Comparison of ENCODE assay signal across 18 cellular contexts in genomic region chr1:109256971-109257681, GRCh38. TPM values are rescaled to one million over a fixed set of nuclear protein-coding genes. Genes with fewer than 3 reads are reported as not detected.
DNase-seq lines count a peak whose midpoint lies in the region; ATAC-seq and TF ChIP-seq lines count a peak whose summit lies in the region.
"Had no signal": no experiment of that assay in that cellular context is flagged by ENCODE, and none has a peak within 500 bp of the region (broad histone marks: within the 10 kb centered on the region; RNA-seq: fewer than 3 reads in every experiment).

No MANE protein-coding gene starts in this region.

- H3K56ac ChIP-seq in H9 (ENCODE audit: insufficient read length, low read depth, low read length), result no peak overlapping the region

- H3T11ph ChIP-seq in H9 (ENCODE audit: low read length), result no peak overlapping the region

- H3K4me3 Mint-ChIP-seq in H9 (no peak overlapping the region), nephron (no peak overlapping the region)
- H3K4me3 Mint-ChIP-seq: IgD-negative memory B cell, T-cell had no signal

- intact Hi-C loops in PC-9 (cut with micrococcal nuclease; ENCODE audit: unreplicated experiment), result no loop called here
- intact Hi-C loops in dorsolateral prefrontal cortex (cut with DNase I), result no loop called here

- H3K79me1 ChIP-seq in H9 (ENCODE audit: insufficient read depth, low read depth, low read length, poor library complexity, severe bottlenecking), result no peaks in the 10 kb centered on the region

- H3K27ac ChIP-seq in H9 (ENCODE audit: insufficient read length, low read depth, low read length) (no peak overlapping the region), PC-9 (peak overlapping the region; percentile 5; the same call in 1 of the 2 replicates), dorsolateral prefrontal cortex (peak overlapping the region in 51 of 59 donors; percentile 5 to 98 (median 93))
- H3K27ac ChIP-seq: cardiac muscle cell, left ventricle myocardium inferior, ovary had no signal

- no peak overlapping the region for H3K14ac ChIP-seq in H9 (ENCODE audit: insufficient read depth, low read length)

- no peaks in the 10 kb centered on the region for H3K27me3 ChIP-seq in H9 (ENCODE audit: insufficient read depth, low read length)
- H3K27me3 ChIP-seq in PC-9 (ENCODE audit: insufficient read depth, low read depth), result no peaks in the 10 kb centered on the region
- H3K27me3 ChIP-seq in dorsolateral prefrontal cortex, result no peaks in the 10 kb centered on the region
- H3K27me3 ChIP-seq: cardiac muscle cell, ovary had no signal

- ATAC-seq in HG03457 (IDR thresholded peaks at IDR 0.05; ENCODE audit: unreplicated experiment) (no peak), HG02571 (IDR thresholded peaks at IDR 0.05; ENCODE audit: unreplicated experiment) (no peak)
- ATAC-seq: T-cell had no signal

- no peak overlapping the region for H2BK12ac ChIP-seq in H9 (ENCODE audit: insufficient read length, low read depth, low read length)

- H3K79me2 ChIP-seq in H9 (ENCODE audit: insufficient read depth, low read length) (no peaks in the 10 kb centered on the region; the same call in 1 of the 2 replicates), PC-9 (ENCODE audit: low read depth) (no peaks in the 10 kb centered on the region)

- H3K27me3 Mint-ChIP-seq in H9 (ENCODE audit: low read depth) (peaks cover 2% of the 10 kb centered on the region), nephron (ENCODE audit: low read depth) (peaks cover 8% of the 10 kb centered on the region)
- H3K27me3 Mint-ChIP-seq: T-cell had no signal

- no peak overlapping the region for H2BK5ac ChIP-seq in H9 (ENCODE audit: insufficient read length, low read length)

- no peak overlapping the region for H4K91ac ChIP-seq in H9 (ENCODE audit: insufficient read length, low read depth, low read length)

- peaks cover 15% of the 10 kb centered on the region for H3F3A ChIP-seq in PC-9 (ENCODE audit: insufficient read depth, low read depth)

- no peak overlapping the region for H2BK15ac ChIP-seq in H9 (ENCODE audit: low read depth, low read length)

- no peak overlapping the region for H2AK5ac ChIP-seq in H9 (ENCODE audit: insufficient read length, low read length)

- no peak overlapping the region for H2BK20ac ChIP-seq in H9 (ENCODE audit: low read depth, low read length, poor library complexity, severe bottlenecking)

- H3K4me1 Mint-ChIP-seq in H9 (peaks cover 50 to 63% of the 10 kb centered on the region in 2 experiments), nephron (peaks cover 43% of the 10 kb centered on the region)

- H3K4me1 ChIP-seq in H9 (ENCODE audit: insufficient read depth, low read length) (no peaks in the 10 kb centered on the region; the same call in 1 of the 2 replicates), PC-9 (replicated peaks; ENCODE audit: insufficient read depth) (peaks cover 38% of the 10 kb centered on the region)

- no peaks in the 10 kb centered on the region for H3K9me3 ChIP-seq in H9 (ENCODE audit: control insufficient read depth, low read depth, low read length)
- H3K9me3 ChIP-seq in PC-9 (ENCODE audit: insufficient read depth, low read depth), result no peaks in the 10 kb centered on the region
- H3K9me3 ChIP-seq: left ventricle myocardium inferior, ovary had no signal

- H3K36me3 Mint-ChIP-seq in H9 (ENCODE audit: insufficient read depth in 1 of 3, low read depth in 3 of 3) (peaks cover 11 to 31% (median 25%) of the 10 kb centered on the region in 3 experiments; a peak in 6 of 7 replicates), nephron (ENCODE audit: low read depth) (peaks cover 5% of the 10 kb centered on the region)
- H3K36me3 Mint-ChIP-seq: T-cell had no signal

- no peak overlapping the region for H4K5ac ChIP-seq in H9 (ENCODE audit: insufficient read length, low read depth, low read length)

- H3K4me2 ChIP-seq in H9 (ENCODE audit: insufficient read depth, insufficient read length, low read length) (no peak overlapping the region), PC-9 (peak overlapping the region; percentile 32)

- H3K27ac Mint-ChIP-seq in H9, result peak overlapping the region in 2 of 3 experiments; percentile 4 to 22; a peak in 1 of 7 replicates
- peak overlapping the region; percentile 9 to 93 (median 50) for H3K27ac Mint-ChIP-seq in nephron
- H3K27ac Mint-ChIP-seq: T-cell had no signal

- H3K9me3 Mint-ChIP-seq in H9 (peaks cover 1 to 4% of the 10 kb centered on the region in 2 experiments; a peak in 2 of 5 replicates), nephron (no peaks in the 10 kb centered on the region)
- H3K9me3 Mint-ChIP-seq: T-cell had no signal

- no peak for DNase-seq in H9
- peak; percentile 36 to 91 for DNase-seq in PC-9
- no peak for DNase-seq in dorsolateral prefrontal cortex
- no peak for DNase-seq in SKM-1 (lab: John Stamatoyannopoulos, UW; ENCODE audit: unreplicated experiment)
- no peak for DNase-seq in anterior cingulate cortex (lab: John Stamatoyannopoulos, UW)
- DNase-seq: left ventricle myocardium inferior; NCI-H1048; NCI-H2171; ovary; stimulated activated CD4-positive, alpha-beta T cell treated with anti-CD3 and anti-CD28 coated beads, Interleukin-2, amount 100 ng/mL, for 48 hours; T-cell had no signal

- no peak overlapping the region for H2AFZ ChIP-seq in H9 (ENCODE audit: low read length)
- H2AFZ ChIP-seq in PC-9, result no peak overlapping the region

- peaks cover 5% of the 10 kb centered on the region for H3K23me2 ChIP-seq in H9 (ENCODE audit: insufficient read length, low read depth, low read length, poor library complexity, severe bottlenecking)

- H3K4ac ChIP-seq in H9 (ENCODE audit: low read depth, low read length), result no peak overlapping the region

- H3K36me3 ChIP-seq in PC-9 (ENCODE audit: low read depth), result no peaks in the 10 kb centered on the region
- H3K36me3 ChIP-seq: cardiac muscle cell, left ventricle myocardium inferior, ovary had no signal

- no peaks in the 10 kb centered on the region for H3K9me2 ChIP-seq in PC-9 (ENCODE audit: insufficient read depth)

- H4K8ac ChIP-seq in H9 (replicated peaks; ENCODE audit: insufficient read length, low read depth, low read length), result no peak overlapping the region

- no TSS peak for BruUV-seq in PC-9 (replicated peaks; lab: Mats Ljungman, UMichigan)

- H4K20me1 ChIP-seq in H9 (ENCODE audit: control insufficient read depth, insufficient read depth, insufficient read length) (no peaks in the 10 kb centered on the region), PC-9 (ENCODE audit: insufficient read depth) (no peaks in the 10 kb centered on the region)

- no peak overlapping the region for H3K23ac ChIP-seq in H9 (ENCODE audit: insufficient read length, low read depth, low read length)

- POLR2A ChIA-PET in PC-9 (lab: Charles Lee; ENCODE audit: unreplicated experiment), result interaction anchor here (0.6 kb wide), 2 partner anchors 8 to 383 kb away, joined by 3 read pairs; partner anchors contain the start of gene CELSR2

- WGBS in H9 (ENCODE audit: extremely low coverage, insufficient read length, low lambda C conversion rate), result no CpG with 5 or more reads among the region's 5 CpGs

- no peak overlapping the region for H3K18ac ChIP-seq in H9 (ENCODE audit: insufficient read length, low read depth, low read length)

- no peak overlapping the region for H3K9ac ChIP-seq in H9 (ENCODE audit: extremely low read depth, insufficient read length, low read length)

- H3K4me3 ChIP-seq in PC-9 (no peak overlapping the region), dorsolateral prefrontal cortex (peak overlapping the region in 17 of 59 donors; percentile 9 to 65 (median 45))
- H3K4me3 ChIP-seq: cardiac muscle cell, left ventricle myocardium inferior, ovary had no signal

- CTCF ChIA-PET in PC-9 (lab: Charles Lee), result interaction anchor here (0.5 to 0.7 kb wide), 3 partner anchors 9 to 1478 kb away, joined by 3 to 5 read pairs (median 3); no protein-coding TSS in a partner anchor

- TF ChIP-seq CTCF in H9 (conservative IDR thresholded peaks at IDR 0.05) (no peak), PC-9 (conservative IDR thresholded peaks at IDR 0.05) (no peak), dorsolateral prefrontal cortex (IDR thresholded peaks at IDR 0.05 in 54 of 56, conservative IDR thresholded peaks at IDR 0.05 in 2 of 56; ENCODE audit: low read depth in 1 of 56, partially characterized antibody in 56 of 56) (no peak), nephron (IDR thresholded peaks at IDR 0.05; ENCODE audit: unreplicated experiment in 3 of 3) (no peak)

- no peak overlapping the region for H2BK120ac ChIP-seq in H9 (ENCODE audit: low read depth, low read length, poor library complexity, severe bottlenecking)

RNA-seq across cellular contexts. Expression of gene CELSR2, which starts 7.8 kb away (rescaled TPM):
- total RNA-seq in H9 (2021), result 26.7 and 29.2 TPM in 2 replicates
- total RNA-seq in PC-9 (2021), result 19.0 and 19.5 TPM in 2 replicates
- 100 to 1,000 TPM; 115 to 213 (median 171) TPM for total RNA-seq in dorsolateral prefrontal cortex

RNA-seq across cellular contexts. Expression of gene PSRC1, which starts 25.8 kb away (rescaled TPM):
- total RNA-seq in H9 (2021) (60.3 and 63.0 TPM in 2 replicates), PC-9 (2021) (26.4 and 28.6 TPM in 2 replicates), dorsolateral prefrontal cortex (100 to 1,000 TPM in 19 of 120 experiments, 10 to 100 TPM in 101; 52.9 to 176 (median 79.2) TPM)

RNA-seq across cellular contexts. Expression of gene SARS1, which starts 43.4 kb away (rescaled TPM):
- total RNA-seq in H9 (2021) (139 and 144 TPM in 2 replicates), PC-9 (2021) (206 and 279 TPM in 2 replicates), dorsolateral prefrontal cortex (100 to 1,000 TPM; 109 to 280 (median 226) TPM)

RNA-seq across cellular contexts. Expression of gene MYBPHL, which starts 49.7 kb away (rescaled TPM):
- total RNA-seq in H9 (2021) (0.59 and 1.1 TPM in 2 replicates), PC-9 (2021) (not detected in 2 replicates), dorsolateral prefrontal cortex (10 to 100 TPM in 14 of 120 experiments, 1 to 10 TPM in 106; 1.9 to 14.4 (median 6.7) TPM)
- total RNA-seq: cardiac muscle cell, G401, subcutaneous adipose tissue, T-cell had no signal

Comparison
In these comparisons a context has a peak if more than half of its experiments do, and no peak if none do; other contexts are left out.
1. DNase-seq: peak in PC-9 (2 of 2); none in H9 (single experiment), dorsolateral prefrontal cortex (0 of 10), SKM-1 (single experiment) and anterior cingulate cortex (0 of 58).